In genomic region chr14:102591944-102592772, GRCh38 we compare ENCODE assay signal across 8 cellular contexts. TPM values are rescaled to one million over a fixed set of nuclear protein-coding genes. Genes with fewer than 3 reads are reported as not detected.
DNase-seq lines count a peak whose midpoint lies in the region; ATAC-seq and TF ChIP-seq lines count a peak whose summit lies in the region.

RCOR1 (plus strand) TSS chr14:102592649; CDS start chr14:102592887, 238 bp downstream.

- no peaks in the 10 kb centered on the region for H3K36me3 ChIP-seq in mucosa of rectum (ENCODE audit: control insufficient read depth in 2 of 2, insufficient read depth in 2 of 2, low read length in 2 of 2)

- H3K27me3 ChIP-seq in mucosa of rectum (ENCODE audit: control insufficient read depth in 2 of 2, insufficient read depth in 2 of 2, low read length in 2 of 2): no peaks in the 10 kb centered on the region

- peaks cover 26% of the 10 kb centered on the region for H3K36me3 Mint-ChIP-seq in activated T-cell treated with anti-CD3 and anti-CD28 coated beads, Interleukin-2, amount 50 U/mL, for 24 hours (ENCODE audit: low read depth)

- H3K4me3 Mint-ChIP-seq in activated T-cell treated with anti-CD3 and anti-CD28 coated beads, Interleukin-2, amount 50 U/mL, for 24 hours: peak within 1 kb of the TSS; percentile 87

- DNase-seq in DMS53 treated with DMSO at 0.1 percent for 48 hours (lab: John Stamatoyannopoulos, UW; ENCODE audit: unreplicated experiment): peak; percentile 75
- DNase-seq in KG1 (lab: John Stamatoyannopoulos, UW): peak; percentile 95
- peak; percentile 98 for DNase-seq in activated T-cell treated with anti-CD3 and anti-CD28 coated beads, Interleukin-2, amount 50 U/mL, for 24 hours
- DNase-seq in erythroblast (lab: John Stamatoyannopoulos, UW): peak; percentile 98 to 99
- DNase-seq in stimulated activated CD8-positive, alpha-beta memory T cell treated with anti-CD3 and anti-CD28 coated beads, Interleukin-4, amount 100 ng/mL, for 4 hours (ENCODE audit: low read depth in 2 of 2, low spot score in 1 of 2): peak; percentile 94 to 97

- no peaks in the 10 kb centered on the region for H3K9me3 ChIP-seq in mucosa of rectum (ENCODE audit: control insufficient read depth in 2 of 2, low read length in 2 of 2)

- H3K9me3 Mint-ChIP-seq in activated T-cell treated with anti-CD3 and anti-CD28 coated beads, Interleukin-2, amount 50 U/mL, for 24 hours: no peaks in the 10 kb centered on the region

- peaks cover 36% of the 10 kb centered on the region for H3K4me1 Mint-ChIP-seq in activated T-cell treated with anti-CD3 and anti-CD28 coated beads, Interleukin-2, amount 50 U/mL, for 24 hours (ENCODE audit: low read depth)

- peak; percentile 53 for TF ChIP-seq POLR2A in erythroblast (IDR thresholded peaks at IDR 0.05; ENCODE audit: low read length)

- peak within 1 kb of the TSS; percentile 79 to 82 for H3K4me3 ChIP-seq in mucosa of rectum (ENCODE audit: low read length in 2 of 2)

- peak within 1 kb of the TSS; percentile 69 to 87 for H3K9ac ChIP-seq in mucosa of rectum (ENCODE audit: low read depth in 1 of 2, low read length in 2 of 2)

- H3K4me1 ChIP-seq in mucosa of rectum (ENCODE audit: control insufficient read depth in 2 of 2, insufficient read depth in 2 of 2, low read length in 2 of 2): peaks cover 9 to 12% of the 10 kb centered on the region in 2 donors

- peak within 1 kb of the TSS; percentile 98 for H3K27ac ChIP-seq in mucosa of rectum (ENCODE audit: low read depth in 2 of 2, low read length in 2 of 2)

- peak; percentile 65 for ATAC-seq in GM21737 (IDR thresholded peaks at IDR 0.05; ENCODE audit: unreplicated experiment)

- no peaks in the 10 kb centered on the region for H3K27me3 Mint-ChIP-seq in activated T-cell treated with anti-CD3 and anti-CD28 coated beads, Interleukin-2, amount 50 U/mL, for 24 hours

- peak within 1 kb of the TSS; percentile 95 for H3K27ac Mint-ChIP-seq in activated T-cell treated with anti-CD3 and anti-CD28 coated beads, Interleukin-2, amount 50 U/mL, for 24 hours

TF ChIP-seq in PFSK-1, 5 proteins besides CTCF, POLR2A, EP300 and RAD21:
- TF ChIP-seq SIN3A (IDR thresholded peaks at IDR 0.05; ENCODE audit: borderline replicate concordance, insufficient read depth, low read length): no peak
- peak; percentile 42; the same call in 1 of the 2 replicates for TF ChIP-seq POLR2AphosphoS5 (IDR thresholded peaks at IDR 0.05; ENCODE audit: low read depth, low read length)
- peak; percentile 69; the same call in 1 of the 2 replicates for TF ChIP-seq TAF1 (IDR thresholded peaks at IDR 0.05; ENCODE audit: borderline replicate concordance, insufficient read depth, low read length)
TF ChIP-seq in PFSK-1: peak in this region for 2.

RNA-seq across cellular contexts. Expression of gene RCOR1, which starts in this region (rescaled TPM):
- 8.0 TPM for polyA plus RNA-seq in PFSK-1 (2012; ENCODE audit: insufficient read length, low read depth)

Comparison
In these comparisons a context has a peak if more than half of its experiments do, and no peak if none do; other contexts are left out.
1. Peak in every context shown above with its lines: DNase-seq, ATAC-seq, H3K4me3 ChIP-seq and H3K27ac ChIP-seq.